ENCODE assay signal across 1 cellular context in the genomic region with DNA sequence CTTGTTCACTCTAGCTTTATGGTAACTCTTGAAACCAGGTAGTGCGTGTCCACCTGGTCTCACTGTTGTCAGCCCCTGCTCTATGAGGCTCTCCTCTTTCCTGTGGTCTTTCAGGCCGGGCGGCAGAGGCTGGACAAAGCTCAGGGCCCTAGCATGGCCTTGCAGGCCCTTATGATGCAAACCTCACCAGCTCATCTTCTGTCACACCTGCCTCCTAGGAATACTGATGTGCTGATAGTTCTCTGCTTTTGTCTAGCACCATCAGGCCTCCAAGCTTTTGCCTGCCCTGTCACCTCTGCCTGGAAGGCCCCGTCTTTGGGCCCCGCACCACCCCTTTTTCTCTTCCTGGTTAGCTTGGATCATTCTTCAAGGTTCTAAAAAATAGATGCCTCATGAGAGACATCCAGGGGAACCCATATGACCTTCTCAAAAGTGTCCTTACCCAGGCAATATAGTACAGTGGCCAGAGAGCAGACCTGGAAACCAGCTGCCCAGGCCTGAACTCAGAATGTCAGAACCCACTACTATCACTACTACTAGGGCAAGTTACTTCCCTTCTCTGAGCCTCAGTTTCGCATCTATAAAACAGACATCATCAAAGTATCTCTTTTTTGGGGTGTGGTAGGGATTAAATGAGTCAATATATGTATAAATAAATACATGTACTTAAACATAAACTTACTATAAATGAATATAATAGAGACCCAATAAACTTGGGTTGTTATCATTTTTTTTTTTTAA.
TF ChIP-seq lines count a peak whose summit lies in the region.

No MANE protein-coding gene starts in this region.

TF ChIP-seq in SK-N-SH, 30 proteins besides CTCF, POLR2A, EP300 and RAD21 (continued from another document):
- TF ChIP-seq, protein P1, sequence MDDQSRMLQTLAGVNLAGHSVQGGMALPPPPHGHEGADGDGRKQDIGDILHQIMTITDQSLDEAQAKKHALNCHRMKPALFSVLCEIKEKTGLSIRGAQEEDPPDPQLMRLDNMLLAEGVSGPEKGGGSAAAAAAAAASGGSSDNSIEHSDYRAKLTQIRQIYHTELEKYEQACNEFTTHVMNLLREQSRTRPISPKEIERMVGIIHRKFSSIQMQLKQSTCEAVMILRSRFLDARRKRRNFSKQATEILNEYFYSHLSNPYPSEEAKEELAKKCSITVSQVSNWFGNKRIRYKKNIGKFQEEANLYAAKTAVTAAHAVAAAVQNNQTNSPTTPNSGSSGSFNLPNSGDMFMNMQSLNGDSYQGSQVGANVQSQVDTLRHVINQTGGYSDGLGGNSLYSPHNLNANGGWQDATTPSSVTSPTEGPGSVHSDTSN (IDR thresholded peaks at IDR 0.05): no peak
- TF ChIP-seq, protein P2, sequence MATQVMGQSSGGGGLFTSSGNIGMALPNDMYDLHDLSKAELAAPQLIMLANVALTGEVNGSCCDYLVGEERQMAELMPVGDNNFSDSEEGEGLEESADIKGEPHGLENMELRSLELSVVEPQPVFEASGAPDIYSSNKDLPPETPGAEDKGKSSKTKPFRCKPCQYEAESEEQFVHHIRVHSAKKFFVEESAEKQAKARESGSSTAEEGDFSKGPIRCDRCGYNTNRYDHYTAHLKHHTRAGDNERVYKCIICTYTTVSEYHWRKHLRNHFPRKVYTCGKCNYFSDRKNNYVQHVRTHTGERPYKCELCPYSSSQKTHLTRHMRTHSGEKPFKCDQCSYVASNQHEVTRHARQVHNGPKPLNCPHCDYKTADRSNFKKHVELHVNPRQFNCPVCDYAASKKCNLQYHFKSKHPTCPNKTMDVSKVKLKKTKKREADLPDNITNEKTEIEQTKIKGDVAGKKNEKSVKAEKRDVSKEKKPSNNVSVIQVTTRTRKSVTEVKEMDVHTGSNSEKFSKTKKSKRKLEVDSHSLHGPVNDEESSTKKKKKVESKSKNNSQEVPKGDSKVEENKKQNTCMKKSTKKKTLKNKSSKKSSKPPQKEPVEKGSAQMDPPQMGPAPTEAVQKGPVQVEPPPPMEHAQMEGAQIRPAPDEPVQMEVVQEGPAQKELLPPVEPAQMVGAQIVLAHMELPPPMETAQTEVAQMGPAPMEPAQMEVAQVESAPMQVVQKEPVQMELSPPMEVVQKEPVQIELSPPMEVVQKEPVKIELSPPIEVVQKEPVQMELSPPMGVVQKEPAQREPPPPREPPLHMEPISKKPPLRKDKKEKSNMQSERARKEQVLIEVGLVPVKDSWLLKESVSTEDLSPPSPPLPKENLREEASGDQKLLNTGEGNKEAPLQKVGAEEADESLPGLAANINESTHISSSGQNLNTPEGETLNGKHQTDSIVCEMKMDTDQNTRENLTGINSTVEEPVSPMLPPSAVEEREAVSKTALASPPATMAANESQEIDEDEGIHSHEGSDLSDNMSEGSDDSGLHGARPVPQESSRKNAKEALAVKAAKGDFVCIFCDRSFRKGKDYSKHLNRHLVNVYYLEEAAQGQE (IDR thresholded peaks at IDR 0.05; ENCODE audit: low read depth, low read length): no peak
- TF ChIP-seq USF2 (IDR thresholded peaks at IDR 0.05; ENCODE audit: borderline replicate concordance, low read depth, low read length): no peak
- TF ChIP-seq RCOR1 (IDR thresholded peaks at IDR 0.05; ENCODE audit: low read length): no peak
- TF ChIP-seq GATA2 (CRISPR knock-in tag; IDR thresholded peaks at IDR 0.05): no peak
- TF ChIP-seq POLR2AphosphoS5 (IDR thresholded peaks at IDR 0.05; ENCODE audit: low read depth, low read length): no peak
